In the genomic region with DNA sequence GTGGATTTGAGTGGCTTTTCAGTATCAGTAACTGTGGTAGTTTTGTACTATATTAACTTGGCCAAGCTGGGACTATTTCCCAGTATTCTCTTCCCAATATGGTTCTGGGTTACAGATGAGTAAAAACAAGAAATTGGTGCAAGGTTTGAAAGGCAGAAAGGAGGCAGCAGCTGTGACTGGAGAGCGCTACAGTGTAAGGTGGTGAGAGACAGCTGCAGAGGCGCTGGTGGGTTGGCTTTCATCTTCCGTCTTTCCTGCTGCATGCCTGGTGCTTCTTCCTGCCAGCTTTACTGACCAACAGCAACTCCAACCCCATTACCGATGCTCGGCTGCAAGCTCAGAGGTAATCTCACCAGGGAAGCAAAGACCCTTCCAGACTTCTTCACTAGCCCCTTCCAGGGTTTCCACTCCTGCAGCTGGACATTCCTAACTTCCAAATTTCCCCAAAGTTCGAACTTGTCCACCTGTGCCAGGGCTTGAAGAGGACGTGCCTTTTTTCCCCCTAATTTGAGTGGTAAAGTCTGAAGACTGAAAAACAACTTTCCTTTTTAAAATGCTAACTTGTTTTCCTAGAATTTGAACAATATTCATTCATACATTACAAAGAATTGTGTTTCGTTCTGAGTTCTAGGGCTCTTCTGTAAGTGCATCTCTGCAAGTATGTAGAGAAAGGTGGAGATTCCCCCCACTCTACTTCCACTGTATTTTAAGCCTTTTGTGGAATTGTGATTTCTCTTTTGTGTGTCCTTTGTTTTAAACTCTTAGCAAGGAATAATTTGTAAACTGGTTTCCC, we compare ENCODE assay signal across 20 cellular contexts. TPM values are rescaled to one million over a fixed set of nuclear protein-coding genes. Genes with fewer than 3 reads are reported as not detected.
DNase-seq lines count a peak whose midpoint lies in the region; ATAC-seq and TF ChIP-seq lines count a peak whose summit lies in the region.
"Had no signal": no experiment of that assay in that cellular context is flagged by ENCODE, and none has a peak within 500 bp of the region (broad histone marks: within the 10 kb centered on the region; RNA-seq: fewer than 3 reads in every experiment).

No MANE protein-coding gene starts in this region.

- no peaks in the 10 kb centered on the region for H3K79me2 ChIP-seq in neural progenitor cell (ENCODE audit: low read depth)

- no peaks in the 10 kb centered on the region for H3K27me3 ChIP-seq in neural progenitor cell
- H3K27me3 ChIP-seq: colonic mucosa, heart left ventricle, tibial artery had no signal

- TF ChIP-seq CTCF in neural progenitor cell (IDR thresholded peaks at IDR 0.05), result no peak

- intact Hi-C loops in head of caudate nucleus (cut with DNase I), result no loop called here

- no peak overlapping the region for H3K4me3 Mint-ChIP-seq in activated T-cell treated with anti-CD3 and anti-CD28 coated beads, Interleukin-2, amount 50 U/mL, for 24 hours
- H3K4me3 Mint-ChIP-seq in T-helper 1 cell treated with Interleukin-12 subunit alpha and Interleukin-12 subunit beta and Interleukin-4 antibody, amounts not matched to agents 30 μg/mL and 1 μg/mL, for 36 hours, result peak overlapping the region; percentile 60
- no peak overlapping the region for H3K4me3 Mint-ChIP-seq in neural progenitor cell
- H3K4me3 Mint-ChIP-seq: CD14-positive monocyte; stimulated activated memory B cell treated with anti-CD40 and anti-IgM and Interleukin-4, amounts not matched to agents 10 μg/mL and 1 μg/mL and 100 μg/mL, for 72 hours had no signal

- H3K9me3 ChIP-seq in neural progenitor cell (ENCODE audit: low read depth), result no peaks in the 10 kb centered on the region
- H3K9me3 ChIP-seq: colonic mucosa, heart left ventricle, tibial artery had no signal

- no peak overlapping the region for H3K9ac ChIP-seq in neural progenitor cell

- H3K27ac Mint-ChIP-seq in activated T-cell treated with anti-CD3 and anti-CD28 coated beads, Interleukin-2, amount 50 U/mL, for 24 hours, result peak overlapping the region; percentile 52
- peak overlapping the region; percentile 10 for H3K27ac Mint-ChIP-seq in T-helper 1 cell treated with Interleukin-12 subunit alpha and Interleukin-12 subunit beta and Interleukin-4 antibody, amounts not matched to agents 30 μg/mL and 1 μg/mL, for 36 hours
- H3K27ac Mint-ChIP-seq in neural progenitor cell, result no peak overlapping the region
- H3K27ac Mint-ChIP-seq: stimulated activated memory B cell treated with anti-CD40 and anti-IgM and Interleukin-4, amounts not matched to agents 10 μg/mL and 1 μg/mL and 100 μg/mL, for 72 hours had no signal

- H2AFZ ChIP-seq in neural progenitor cell (replicated peaks), result no peak overlapping the region

- H3K36me3 ChIP-seq in neural progenitor cell, result no peaks in the 10 kb centered on the region
- H3K36me3 ChIP-seq: colonic mucosa had no signal

- H3K4me1 Mint-ChIP-seq in activated T-cell treated with anti-CD3 and anti-CD28 coated beads, Interleukin-2, amount 50 U/mL, for 24 hours (ENCODE audit: low read depth), result peaks cover 24% of the 10 kb centered on the region
- H3K4me1 Mint-ChIP-seq in T-helper 1 cell treated with Interleukin-12 subunit alpha and Interleukin-12 subunit beta and Interleukin-4 antibody, amounts not matched to agents 30 μg/mL and 1 μg/mL, for 36 hours (ENCODE audit: low read depth), result peaks cover 23% of the 10 kb centered on the region
- H3K4me1 Mint-ChIP-seq in neural progenitor cell, result no peaks in the 10 kb centered on the region

- H3K4me1 ChIP-seq in neural progenitor cell, result peaks cover 17% of the 10 kb centered on the region
- H3K4me1 ChIP-seq: colonic mucosa had no signal

- peak overlapping the region; percentile 52 for H3K4me2 ChIP-seq in neural progenitor cell

- ATAC-seq in HG03108 (IDR thresholded peaks at IDR 0.05; ENCODE audit: unreplicated experiment), result peak; percentile 40
- ATAC-seq in HG03175 (IDR thresholded peaks at IDR 0.05; ENCODE audit: unreplicated experiment), result no peak
- ATAC-seq in GM21723 (IDR thresholded peaks at IDR 0.05; ENCODE audit: unreplicated experiment), result no peak
- ATAC-seq: HCT116; heart left ventricle; SK-N-SH treated with all-trans-retinoic acid at 6 μM for 48 hours; stimulated activated memory B cell treated with anti-CD40 and anti-IgM and Interleukin-4, amounts not matched to agents 10 μg/mL and 1 μg/mL and 100 μg/mL, for 72 hours had no signal

- H3F3A ChIP-seq in neural progenitor cell (ENCODE audit: low read depth), result peaks cover 16% of the 10 kb centered on the region

- DNase-seq in activated T-cell treated with anti-CD3 and anti-CD28 coated beads, Interleukin-2, amount 50 U/mL, for 24 hours, result no peak
- no peak for DNase-seq in activated T-cell treated with anti-CD3 and anti-CD28 coated beads, Interleukin-2, amount 50 U/mL, for 48 hours
- no peak for DNase-seq in neural progenitor cell (ENCODE audit: low spot score)
- DNase-seq in head of caudate nucleus, result no peak
- DNase-seq: activated T-cell treated with anti-CD3 and anti-CD28 coated beads, Interleukin-2, amount 50 U/mL, for 1 hour; colonic mucosa; heart left ventricle; KG1; left ventricle myocardium inferior; NCI-H2171 treated with DMSO at 0.1 percent for 48 hours; NK-92 treated with Interleukin-12 subunit alpha and Interleukin-12 subunit beta, amount 100 ng/mL, for 24 hours; tibial artery had no signal

- peak overlapping the region; percentile 49 for H3K27ac ChIP-seq in neural progenitor cell
- H3K27ac ChIP-seq: colonic mucosa, heart left ventricle, left ventricle myocardium inferior had no signal

- H4K20me1 ChIP-seq in neural progenitor cell (ENCODE audit: low read depth), result no peaks in the 10 kb centered on the region

- H3K27me3 Mint-ChIP-seq in activated T-cell treated with anti-CD3 and anti-CD28 coated beads, Interleukin-2, amount 50 U/mL, for 24 hours, result no peaks in the 10 kb centered on the region
- no peaks in the 10 kb centered on the region for H3K27me3 Mint-ChIP-seq in T-helper 1 cell treated with Interleukin-12 subunit alpha and Interleukin-12 subunit beta and Interleukin-4 antibody, amounts not matched to agents 30 μg/mL and 1 μg/mL, for 36 hours (ENCODE audit: low read depth)
- H3K27me3 Mint-ChIP-seq in neural progenitor cell (ENCODE audit: insufficient read depth, low read depth), result no peaks in the 10 kb centered on the region
- H3K27me3 Mint-ChIP-seq: stimulated activated memory B cell treated with anti-CD40 and anti-IgM and Interleukin-4, amounts not matched to agents 10 μg/mL and 1 μg/mL and 100 μg/mL, for 72 hours had no signal

- H3K4me3 ChIP-seq in neural progenitor cell, result no peak overlapping the region
- H3K4me3 ChIP-seq: colonic mucosa, heart left ventricle, left ventricle myocardium inferior, tibial artery had no signal

- peaks cover 21% of the 10 kb centered on the region for H3K36me3 Mint-ChIP-seq in activated T-cell treated with anti-CD3 and anti-CD28 coated beads, Interleukin-2, amount 50 U/mL, for 24 hours (ENCODE audit: low read depth)
- peaks cover 9% of the 10 kb centered on the region for H3K36me3 Mint-ChIP-seq in T-helper 1 cell treated with Interleukin-12 subunit alpha and Interleukin-12 subunit beta and Interleukin-4 antibody, amounts not matched to agents 30 μg/mL and 1 μg/mL, for 36 hours (ENCODE audit: low read depth)
- H3K36me3 Mint-ChIP-seq in neural progenitor cell, result peaks cover 1% of the 10 kb centered on the region

- no peaks in the 10 kb centered on the region for H3K9me3 Mint-ChIP-seq in activated T-cell treated with anti-CD3 and anti-CD28 coated beads, Interleukin-2, amount 50 U/mL, for 24 hours
- no peaks in the 10 kb centered on the region for H3K9me3 Mint-ChIP-seq in T-helper 1 cell treated with Interleukin-12 subunit alpha and Interleukin-12 subunit beta and Interleukin-4 antibody, amounts not matched to agents 30 μg/mL and 1 μg/mL, for 36 hours
- no peaks in the 10 kb centered on the region for H3K9me3 Mint-ChIP-seq in neural progenitor cell
- H3K9me3 Mint-ChIP-seq: CD14-positive monocyte; stimulated activated memory B cell treated with anti-CD40 and anti-IgM and Interleukin-4, amounts not matched to agents 10 μg/mL and 1 μg/mL and 100 μg/mL, for 72 hours had no signal

RNA-seq across cellular contexts. Expression of a gene that starts 9.6 kb away (rescaled TPM):
- total RNA-seq in neural progenitor cell (ENCODE audit: low replicate concordance), result 23.0 and 31.2 TPM in 2 replicates

RNA-seq across cellular contexts. Expression of a gene that starts 9.9 kb away (rescaled TPM):
- 18.1 and 28.7 TPM in 2 replicates for total RNA-seq in neural progenitor cell (ENCODE audit: low replicate concordance)
